10 cellular contexts compared by ENCODE assay signal in genomic region chr20:35544941-35545340, GRCh38. TPM values are rescaled to one million over a fixed set of nuclear protein-coding genes. Genes with fewer than 3 reads are reported as not detected.
"Had no signal": no experiment of that assay in that cellular context is flagged by ENCODE, and none has a peak within 500 bp of the region (broad histone marks: within the 10 kb centered on the region; RNA-seq: fewer than 3 reads in every experiment).

No MANE protein-coding gene starts in this region.

RNA-seq across cellular contexts. Expression of gene C20orf173, which starts 15.5 kb away (rescaled TPM):
- total RNA-seq: activated naive CD4-positive, alpha-beta T cell treated with anti-CD3 and anti-CD28 coated beads, Interleukin-2, amount 50 U/mL, for 72 hours; activated T-cell treated with anti-CD3 and anti-CD28 coated beads, Interleukin-2, amount 50 U/mL, for 4 hours; fibroblast of villous mesenchyme; lung microvascular endothelial cell; mucosa of descending colon; natural killer cell; right cardiac atrium; smooth muscle cell; uterus had no signal
- polyA plus RNA-seq: immature natural killer cell, right cardiac atrium, smooth muscle cell had no signal
